In genomic region chr12:71295913-71296312, GRCh38 we compare ENCODE assay signal across 17 cellular contexts.
DNase-seq lines count a peak whose midpoint lies in the region; ATAC-seq and TF ChIP-seq lines count a peak whose summit lies in the region.
"Had no signal": no experiment of that assay in that cellular context is flagged by ENCODE, and none has a peak within 500 bp of the region (broad histone marks: within the 10 kb centered on the region; RNA-seq: fewer than 3 reads in every experiment).

No MANE protein-coding gene starts in this region.

- no peaks in the 10 kb centered on the region for H3K36me3 ChIP-seq in MG63

- ATAC-seq in GM21528 (IDR thresholded peaks at IDR 0.05; ENCODE audit: low FRiP score, unreplicated experiment) (no peak), GM18867 (IDR thresholded peaks at IDR 0.05; ENCODE audit: unreplicated experiment) (no peak), HG03097 (IDR thresholded peaks at IDR 0.05; ENCODE audit: low FRiP score, unreplicated experiment) (no peak)
- ATAC-seq: GM23338, HCT116 had no signal

- DNase-seq in A172 (ENCODE audit: low spot score) (peak; percentile 33), MG63 (peak; percentile 1), cardiac fibroblast (ENCODE audit: low read depth in 2 of 2) (peak; percentile 9 to 23), fibroblast of the aortic adventitia (ENCODE audit: low read depth) (peak; percentile 76)
- DNase-seq: 8988T; C1 segment of cervical spinal cord; Calu3; CD4-positive, alpha-beta memory T cell; COR-L47; DMS53; DND-41; H9 had no signal

- H3K27me3 ChIP-seq in MG63, result no peaks in the 10 kb centered on the region

- no peak overlapping the region for H3K4me3 ChIP-seq in MG63
- H3K4me3 ChIP-seq in cardiac fibroblast (replicated peaks in 1 of 2; ENCODE audit: low read depth in 2 of 2, low read length in 2 of 2), result no peak overlapping the region
- no peak overlapping the region for H3K4me3 ChIP-seq in fibroblast of the aortic adventitia (ENCODE audit: low read depth, low read length)
- H3K4me3 ChIP-seq: GM23338 had no signal

- TF ChIP-seq CTCF in cardiac fibroblast (IDR thresholded peaks at IDR 0.05; ENCODE audit: low read depth, low read length) (no peak), fibroblast of the aortic adventitia (IDR thresholded peaks at IDR 0.05; ENCODE audit: insufficient read depth, low read length) (no peak)

- no peaks in the 10 kb centered on the region for H3K9me3 ChIP-seq in MG63

Comparison
In these comparisons a context has a peak if more than half of its experiments do, and no peak if none do; other contexts are left out.
1. DNase-seq: peak in every context shown above with its lines; median percentile 76 in fibroblast of the aortic adventitia; 33 in A172; 16 in cardiac fibroblast; 1 in MG63.